In genomic region chr18:32096936-32097335, GRCh38 we compare ENCODE assay signal across 21 cellular contexts. TPM values are rescaled to one million over a fixed set of nuclear protein-coding genes. Genes with fewer than 3 reads are reported as not detected.
DNase-seq lines count a peak whose midpoint lies in the region; ATAC-seq, FAIRE-seq and TF ChIP-seq lines count a peak whose summit lies in the region.
"Had no signal": no experiment of that assay in that cellular context is flagged by ENCODE, and none has a peak within 500 bp of the region (broad histone marks: within the 10 kb centered on the region; RNA-seq: fewer than 3 reads in every experiment).

No MANE protein-coding gene starts in this region.

- DNase-seq in activated CD8-positive, alpha-beta memory T cell treated with anti-CD3 and anti-CD28 coated beads, Interleukin-2, amount 10 ng/mL, durations not matched to agents 7 days and 5 days = no peak
- no peak for DNase-seq in activated CD8-positive, alpha-beta memory T cell treated with anti-CD3 and anti-CD28 coated beads, Interleukin-2, amount 50 U/mL, for 4 hours
- peak in 2 of 5 donors; percentile 15 to 70 for DNase-seq in CD8-positive, alpha-beta memory T cell
- DNase-seq in activated CD8-positive, alpha-beta T cell treated with anti-CD3 and anti-CD28 coated beads, Interleukin-2, amount 10 ng/mL, durations not matched to agents 7 days and 5 days = no peak
- DNase-seq in endodermal cell (no peak), GM12892 (ENCODE audit: insufficient read length) (no peak), GM03348 (ENCODE audit: low spot score) (no peak)
- DNase-seq: aorta, DMS79, head of caudate nucleus, left lung, MG63, NCI-H187, NCI-H226, PC-9, retina, SJCRH30, T1000 had no signal

- POLR2A ChIA-PET in CD8-positive, alpha-beta memory T cell (lab: Charles Lee) = interaction anchor here (2.5 kb wide), 1 partner anchor 78 kb away, joined by 8 read pairs; the partner anchor contains the start of gene RNF125
- POLR2A ChIA-PET in activated CD8-positive, alpha-beta T cell treated with anti-CD3 and anti-CD28 coated beads, Interleukin-2, amount 10 ng/mL, durations not matched to agents 7 days and 5 days (lab: Charles Lee) = interaction anchor here (2.0 to 3.2 kb wide), 2 partner anchors 8 to 78 kb away, joined by 8 to 14 read pairs; partner anchors contain the start of gene RNF125

- CTCF ChIA-PET in activated CD8-positive, alpha-beta memory T cell treated with anti-CD3 and anti-CD28 coated beads, Interleukin-2, amount 10 ng/mL, durations not matched to agents 7 days and 5 days (lab: Charles Lee) = interaction anchor here (0.8 kb wide), 1 partner anchor 78 kb away, joined by 3 read pairs; no protein-coding TSS in a partner anchor
- CTCF ChIA-PET in CD8-positive, alpha-beta memory T cell (lab: Charles Lee) = interaction anchor here (1.4 kb wide), 1 partner anchor 78 kb away, joined by 3 read pairs; the partner anchor contains the start of gene RNF125
- CTCF ChIA-PET in activated CD8-positive, alpha-beta T cell treated with anti-CD3 and anti-CD28 coated beads, Interleukin-2, amount 10 ng/mL, durations not matched to agents 7 days and 5 days (lab: Charles Lee) = interaction anchor here (1.9 kb wide), 1 partner anchor 12 kb away, joined by 4 read pairs; no protein-coding TSS in a partner anchor

- no peak overlapping the region for H3K9ac ChIP-seq in endodermal cell (ENCODE audit: extremely low read depth, low read length, poor library complexity, severe bottlenecking)

- 90 to 100% methylated on average over 1 to 2 of the region's 2 CpGs for WGBS in endodermal cell (ENCODE audit: insufficient coverage in 1 of 2, insufficient read length in 1 of 2), 2 experiments

- no peaks in the 10 kb centered on the region for H3K27me3 Mint-ChIP-seq in activated CD8-positive, alpha-beta memory T cell treated with anti-CD3 and anti-CD28 coated beads, Interleukin-2, amount 10 ng/mL, durations not matched to agents 7 days and 5 days
- peaks cover 0 to 2% of the 10 kb centered on the region in 2 donors for H3K27me3 Mint-ChIP-seq in CD8-positive, alpha-beta memory T cell
- H3K27me3 Mint-ChIP-seq in activated CD8-positive, alpha-beta T cell treated with anti-CD3 and anti-CD28 coated beads, Interleukin-2, amount 10 ng/mL, durations not matched to agents 7 days and 5 days (ENCODE audit: low read depth) = no peaks in the 10 kb centered on the region
- H3K27me3 Mint-ChIP-seq in endodermal cell (ENCODE audit: insufficient read depth) = no peaks in the 10 kb centered on the region

- no peak; the same call in 1 of the 2 replicates for TF ChIP-seq POLR2A in GM12892 (IDR thresholded peaks at IDR 0.05; ENCODE audit: low read depth, low read length)

- peaks cover 52% of the 10 kb centered on the region for H3K4me1 Mint-ChIP-seq in activated CD8-positive, alpha-beta memory T cell treated with anti-CD3 and anti-CD28 coated beads, Interleukin-2, amount 10 ng/mL, durations not matched to agents 7 days and 5 days
- peaks cover 59 to 74% (median 71%) of the 10 kb centered on the region in 3 donors for H3K4me1 Mint-ChIP-seq in CD8-positive, alpha-beta memory T cell
- H3K4me1 Mint-ChIP-seq in activated CD8-positive, alpha-beta T cell treated with anti-CD3 and anti-CD28 coated beads, Interleukin-2, amount 10 ng/mL, durations not matched to agents 7 days and 5 days (ENCODE audit: low read depth) = peaks cover 51% of the 10 kb centered on the region
- peaks cover 21% of the 10 kb centered on the region for H3K4me1 Mint-ChIP-seq in endodermal cell

- ATAC-seq in activated CD8-positive, alpha-beta memory T cell treated with anti-CD3 and anti-CD28 coated beads, Interleukin-2, amount 10 ng/mL, durations not matched to agents 7 days and 5 days = no peak
- ATAC-seq in activated CD8-positive, alpha-beta T cell treated with anti-CD3 and anti-CD28 coated beads, Interleukin-2, amount 10 ng/mL, durations not matched to agents 7 days and 5 days = no peak
- no peak for ATAC-seq in HG03520 (IDR thresholded peaks at IDR 0.05; ENCODE audit: unreplicated experiment)
- ATAC-seq: activated CD4-positive, CD25-positive, alpha-beta regulatory T cell treated with anti-CD3 and anti-CD28 coated beads, Interleukin-2, amount 50 U/mL, for 24 hours; left lung had no signal

- peaks cover 9% of the 10 kb centered on the region for H3K36me3 ChIP-seq in CD8-positive, alpha-beta memory T cell (ENCODE audit: insufficient read depth, low read length)
- peaks cover 39% of the 10 kb centered on the region for H3K36me3 ChIP-seq in endodermal cell (ENCODE audit: control insufficient read depth, insufficient read depth, low read length)
- H3K36me3 ChIP-seq: left lung, SJCRH30 had no signal

- peaks cover 54% of the 10 kb centered on the region for H3K36me3 Mint-ChIP-seq in activated CD8-positive, alpha-beta memory T cell treated with anti-CD3 and anti-CD28 coated beads, Interleukin-2, amount 10 ng/mL, durations not matched to agents 7 days and 5 days
- peaks cover 0 to 55% (median 8%) of the 10 kb centered on the region in 3 donors for H3K36me3 Mint-ChIP-seq in CD8-positive, alpha-beta memory T cell
- peaks cover 61% of the 10 kb centered on the region for H3K36me3 Mint-ChIP-seq in activated CD8-positive, alpha-beta T cell treated with anti-CD3 and anti-CD28 coated beads, Interleukin-2, amount 10 ng/mL, durations not matched to agents 7 days and 5 days (ENCODE audit: low read depth)
- peaks cover 41% of the 10 kb centered on the region for H3K36me3 Mint-ChIP-seq in endodermal cell (ENCODE audit: low read depth)

- H3K4me1 ChIP-seq in CD8-positive, alpha-beta memory T cell (ENCODE audit: insufficient read depth, low read length) = peaks cover 53% of the 10 kb centered on the region
- H3K4me1 ChIP-seq in endodermal cell (ENCODE audit: control insufficient read depth, insufficient read depth, low read length) = peaks cover 5% of the 10 kb centered on the region
- H3K4me1 ChIP-seq: SJCRH30 had no signal

- no peak for TF ChIP-seq CTCF in endodermal cell (conservative IDR thresholded peaks at IDR 0.05)

- no peak for FAIRE-seq in GM12892 (lab: Jason Lieb, UNC)
- FAIRE-seq: endometrium had no signal

- no peak overlapping the region for H3K27ac ChIP-seq in CD8-positive, alpha-beta memory T cell (ENCODE audit: low read depth, low read length)
- H3K27ac ChIP-seq in endodermal cell (ENCODE audit: low read depth, low read length) = no peak overlapping the region
- H3K27ac ChIP-seq: left lung, PC-9, SJCRH30 had no signal

- H3K4me3 Mint-ChIP-seq in activated CD8-positive, alpha-beta memory T cell treated with anti-CD3 and anti-CD28 coated beads, Interleukin-2, amount 10 ng/mL, durations not matched to agents 7 days and 5 days = no peak overlapping the region
- peak overlapping the region; percentile 6 to 86 (median 55) for H3K4me3 Mint-ChIP-seq in CD8-positive, alpha-beta memory T cell
- H3K4me3 Mint-ChIP-seq in activated CD8-positive, alpha-beta T cell treated with anti-CD3 and anti-CD28 coated beads, Interleukin-2, amount 10 ng/mL, durations not matched to agents 7 days and 5 days = peak overlapping the region; percentile 30
- H3K4me3 Mint-ChIP-seq in endodermal cell = no peak overlapping the region

- peak overlapping the region; percentile 29 for H3K27ac Mint-ChIP-seq in activated CD8-positive, alpha-beta memory T cell treated with anti-CD3 and anti-CD28 coated beads, Interleukin-2, amount 10 ng/mL, durations not matched to agents 7 days and 5 days
- peak overlapping the region in 5 of 8 donors; percentile 52 to 90 (median 68) for H3K27ac Mint-ChIP-seq in CD8-positive, alpha-beta memory T cell
- H3K27ac Mint-ChIP-seq in activated CD8-positive, alpha-beta T cell treated with anti-CD3 and anti-CD28 coated beads, Interleukin-2, amount 10 ng/mL, durations not matched to agents 7 days and 5 days = peak overlapping the region; percentile 75
- peak overlapping the region; percentile 55 for H3K27ac Mint-ChIP-seq in endodermal cell

- H3K4me3 ChIP-seq in CD8-positive, alpha-beta memory T cell (ENCODE audit: low read length) = peak overlapping the region; percentile 39
- H3K4me3 ChIP-seq in endodermal cell (ENCODE audit: low read length) = no peak overlapping the region
- H3K4me3 ChIP-seq: left lung, MG63, PC-9, SJCRH30 had no signal

- no peaks in the 10 kb centered on the region for H3K9me3 Mint-ChIP-seq in activated CD8-positive, alpha-beta memory T cell treated with anti-CD3 and anti-CD28 coated beads, Interleukin-2, amount 10 ng/mL, durations not matched to agents 7 days and 5 days (ENCODE audit: low read depth)
- H3K9me3 Mint-ChIP-seq in CD8-positive, alpha-beta memory T cell = no peaks in the 10 kb centered on the region
- no peaks in the 10 kb centered on the region for H3K9me3 Mint-ChIP-seq in activated CD8-positive, alpha-beta T cell treated with anti-CD3 and anti-CD28 coated beads, Interleukin-2, amount 10 ng/mL, durations not matched to agents 7 days and 5 days (ENCODE audit: insufficient read depth)
- H3K9me3 Mint-ChIP-seq in endodermal cell = no peaks in the 10 kb centered on the region

- H3K27me3 ChIP-seq in CD8-positive, alpha-beta memory T cell (ENCODE audit: insufficient read depth, low read length, poor library complexity, severe bottlenecking) = no peaks in the 10 kb centered on the region
- H3K27me3 ChIP-seq in endodermal cell (ENCODE audit: control insufficient read depth, insufficient read depth, low read length, poor library complexity, severe bottlenecking) = no peaks in the 10 kb centered on the region
- H3K27me3 ChIP-seq: left lung, MG63, SJCRH30 had no signal

- H3K9me3 ChIP-seq in CD8-positive, alpha-beta memory T cell (ENCODE audit: low read length) = no peaks in the 10 kb centered on the region
- H3K9me3 ChIP-seq in endodermal cell (ENCODE audit: control insufficient read depth, low read length) = no peaks in the 10 kb centered on the region
- H3K9me3 ChIP-seq: left lung, MG63, SJCRH30 had no signal

RNA-seq across cellular contexts. Expression of gene RNF138, which starts 5.3 kb away (rescaled TPM):
- 10 to 100 TPM; 62.1 to 72.9 TPM for total RNA-seq in activated CD8-positive, alpha-beta memory T cell treated with anti-CD3 and anti-CD28 coated beads, Interleukin-2, amount 10 ng/mL, durations not matched to agents 7 days and 5 days
- 10 to 100 TPM; 82.7 to 87.8 TPM for total RNA-seq in CD8-positive, alpha-beta memory T cell
- polyA plus RNA-seq in CD8-positive, alpha-beta memory T cell = 54.9 TPM
- total RNA-seq in activated CD8-positive, alpha-beta T cell treated with anti-CD3 and anti-CD28 coated beads, Interleukin-2, amount 10 ng/mL, durations not matched to agents 7 days and 5 days = 10 to 100 TPM; 84.2 to 94.3 TPM
- 10 to 100 TPM; 45.2 to 59.6 TPM for total RNA-seq in endodermal cell
- 70.9 TPM for polyA plus RNA-seq in endodermal cell (2013, experiment 1 of 2)
- 56.7 TPM for polyA plus RNA-seq in endodermal cell (2013, experiment 2 of 2)
- 28.5 TPM for polyA plus RNA-seq in GM12892 (2012; ENCODE audit: missing spikeins)

Comparison
In these comparisons a context has a peak if more than half of its experiments do, and no peak if none do; other contexts are left out.
1. H3K4me3 Mint-ChIP-seq: peak in CD8-positive, alpha-beta memory T cell (7 of 7) and activated CD8-positive, alpha-beta T cell treated with anti-CD3 and anti-CD28 coated beads, Interleukin-2, amount 10 ng/mL, durations not matched to agents 7 days and 5 days (single experiment); none in activated CD8-positive, alpha-beta memory T cell treated with anti-CD3 and anti-CD28 coated beads, Interleukin-2, amount 10 ng/mL, durations not matched to agents 7 days and 5 days (single experiment) and endodermal cell (single experiment).
2. Peak in every context shown above with its lines, with median percentiles within 50 percentile points of each other: H3K27ac Mint-ChIP-seq.